Comparison of ENCODE assay signal across 1 cellular context in genomic region chr16:10578474-10579316, GRCh38.
A peak's percentile ranks its signal among the peaks of the same experiment; 100 is the strongest.
TF ChIP-seq lines count a peak whose summit lies in the region.

No MANE protein-coding gene starts in this region.

TF ChIP-seq in HepG2, 621 proteins besides CTCF, POLR2A, EP300 and RAD21 (continued from another document and continues in another):
- TF ChIP-seq ZNF407 (CRISPR knock-in tag; IDR thresholded peaks at IDR 0.05; ENCODE audit: not compliant biosample characterization), result no peak
- TF ChIP-seq ZNF709 (CRISPR knock-in tag; IDR thresholded peaks at IDR 0.05), result 0 out of 2 replicates have a peak, but pooled peaks have one; percentile 60
- no peak for TF ChIP-seq ZNF672 (CRISPR knock-in tag; IDR thresholded peaks at IDR 0.05)
- TF ChIP-seq YEATS2 (CRISPR knock-in tag; IDR thresholded peaks at IDR 0.05; ENCODE audit: borderline replicate concordance), result 0 out of 2 replicates have a peak, but pooled peaks have one; percentile 29
- TF ChIP-seq ZNF687 (CRISPR knock-in tag; IDR thresholded peaks at IDR 0.05), result peak; percentile 66
- 0 out of 2 replicates have a peak, but pooled peaks have one; percentile 6 for TF ChIP-seq SNAI1 (CRISPR knock-in tag; IDR thresholded peaks at IDR 0.05; ENCODE audit: borderline replicate concordance)
- peak; percentile 78; the same call in 1 of the 2 replicates for TF ChIP-seq HES4 (CRISPR knock-in tag; IDR thresholded peaks at IDR 0.05; ENCODE audit: borderline replicate concordance)
- peak; percentile 63; the same call in 1 of the 2 replicates for TF ChIP-seq ZBTB7B (CRISPR knock-in tag; IDR thresholded peaks at IDR 0.05)
- no peak; the same call in 1 of the 2 replicates for TF ChIP-seq HOXA5 (CRISPR knock-in tag; IDR thresholded peaks at IDR 0.05)
- no peak for TF ChIP-seq ATF7 (IDR thresholded peaks at IDR 0.05)
- peak; percentile 5; the same call in 1 of the 2 replicates for TF ChIP-seq ATF7 (CRISPR knock-in tag; IDR thresholded peaks at IDR 0.05)
- no peak for TF ChIP-seq FOXK2 (IDR thresholded peaks at IDR 0.05)
- no peak for TF ChIP-seq ZNF724P (CRISPR knock-in tag; IDR thresholded peaks at IDR 0.05; ENCODE audit: borderline replicate concordance)
- TF ChIP-seq ZFP1 (CRISPR knock-in tag; IDR thresholded peaks at IDR 0.05), result 0 out of 2 replicates have a peak, but pooled peaks have one; percentile 41
- TF ChIP-seq ZBTB4 (CRISPR knock-in tag; IDR thresholded peaks at IDR 0.05; ENCODE audit: borderline replicate concordance), result peak; percentile 93
- peak; percentile 62 for TF ChIP-seq PATZ1 (CRISPR knock-in tag; IDR thresholded peaks at IDR 0.05)
- peak; percentile 57 for TF ChIP-seq ZNF574 (CRISPR knock-in tag; IDR thresholded peaks at IDR 0.05)
- peak; percentile 66; the same call in 1 of the 2 replicates for TF ChIP-seq SOX5 (CRISPR knock-in tag; IDR thresholded peaks at IDR 0.05; ENCODE audit: borderline replicate concordance)
- no peak for TF ChIP-seq MYPOP (CRISPR knock-in tag; IDR thresholded peaks at IDR 0.05)
- TF ChIP-seq RXRB (CRISPR knock-in tag; IDR thresholded peaks at IDR 0.05; ENCODE audit: borderline replicate concordance), result peak; percentile 80
- 0 out of 2 replicates have a peak, but pooled peaks have one; percentile 47 for TF ChIP-seq NCOR1 (IDR thresholded peaks at IDR 0.05; ENCODE audit: borderline replicate concordance, low read length)
- TF ChIP-seq ZBTB25 (CRISPR knock-in tag; IDR thresholded peaks at IDR 0.05), result peak; percentile 79
- peak; percentile 69 for TF ChIP-seq PITX1 (CRISPR knock-in tag; IDR thresholded peaks at IDR 0.05)
- 0 out of 2 replicates have a peak, but pooled peaks have one; percentile 33 for TF ChIP-seq AKAP8 (CRISPR knock-in tag; IDR thresholded peaks at IDR 0.05)
- peak; percentile 48 for TF ChIP-seq TGIF2 (CRISPR knock-in tag; IDR thresholded peaks at IDR 0.05)
- TF ChIP-seq SP5 (CRISPR knock-in tag; IDR thresholded peaks at IDR 0.05; ENCODE audit: borderline replicate concordance, low read depth), result peak; percentile 62; the same call in 1 of the 2 replicates
- TF ChIP-seq ZNF713 (CRISPR knock-in tag; IDR thresholded peaks at IDR 0.05), result no peak
- peak; percentile 17; the same call in 1 of the 2 replicates for TF ChIP-seq GABPB1 (CRISPR knock-in tag; IDR thresholded peaks at IDR 0.05)
- TF ChIP-seq ZNF180 (CRISPR knock-in tag; IDR thresholded peaks at IDR 0.05; ENCODE audit: borderline replicate concordance, low read depth), result no peak
- peak; percentile 14; the same call in 1 of the 2 replicates for TF ChIP-seq ZNF768 (CRISPR knock-in tag; IDR thresholded peaks at IDR 0.05)
